ENCODE assay signal across 12 cellular contexts in the genomic region with DNA sequence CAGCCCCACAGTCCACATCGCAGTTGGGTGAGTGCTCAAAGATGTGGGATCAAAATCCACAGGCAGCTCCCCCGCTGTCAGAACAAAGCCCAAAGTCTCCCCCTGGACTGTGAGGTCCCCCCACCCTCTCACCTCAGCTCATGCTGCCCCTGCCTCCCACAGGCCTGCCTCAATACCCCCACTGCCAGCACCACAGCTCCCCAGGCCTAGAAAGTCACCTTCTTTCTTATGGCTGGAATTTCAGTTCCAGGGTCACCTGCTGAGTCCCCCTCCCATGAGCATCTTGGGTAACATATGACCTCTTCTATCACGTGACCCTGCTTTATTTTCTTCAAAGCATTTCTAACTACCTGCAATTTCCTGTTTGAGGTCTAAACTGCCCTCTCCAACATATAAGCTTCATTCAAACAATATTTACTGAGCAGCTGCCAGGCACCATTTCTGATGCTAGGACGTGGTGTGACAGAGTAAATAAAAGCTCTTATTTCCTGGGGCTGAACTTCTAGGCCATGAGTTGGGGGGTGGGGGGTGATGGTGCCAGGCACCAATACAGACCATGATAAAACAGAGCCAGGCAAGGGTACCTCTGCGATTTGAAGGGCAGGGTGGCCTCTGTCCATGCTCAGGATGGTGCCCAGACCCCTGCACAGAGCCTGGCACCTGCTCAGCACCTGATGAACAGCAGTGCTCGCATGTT. TPM values are rescaled to one million over a fixed set of nuclear protein-coding genes. Genes with fewer than 3 reads are reported as not detected.
DNase-seq lines count a peak whose midpoint lies in the region; ATAC-seq and TF ChIP-seq lines count a peak whose summit lies in the region.
"Had no signal": no experiment of that assay in that cellular context is flagged by ENCODE, and none has a peak within 500 bp of the region (broad histone marks: within the 10 kb centered on the region; RNA-seq: fewer than 3 reads in every experiment).

No MANE protein-coding gene starts in this region.

- no peak overlapping the region for H2BK5ac ChIP-seq in neuronal stem cell (ENCODE audit: low read length)

- H3K4ac ChIP-seq in neuronal stem cell (ENCODE audit: low read length) = no peak overlapping the region

- H2BK15ac ChIP-seq in neuronal stem cell (ENCODE audit: low read length) = no peak overlapping the region

- H2AFZ ChIP-seq in OCI-LY7 (ENCODE audit: low read length) = 0 out of 2 replicates have a peak overlapping the region, but pooled peaks have one; percentile 10
- no peak overlapping the region for H2AFZ ChIP-seq in neuronal stem cell (ENCODE audit: low read length)

- H4K20me1 ChIP-seq in OCI-LY7 (ENCODE audit: insufficient read depth, low read length) = no peaks in the 10 kb centered on the region

- no peak overlapping the region for H3K27ac ChIP-seq in OCI-LY7 (ENCODE audit: low read depth, low read length, poor library complexity, severe bottlenecking)
- no peak overlapping the region for H3K27ac ChIP-seq in neuronal stem cell (replicated peaks; ENCODE audit: low read length)
- H3K27ac ChIP-seq: testis had no signal

- no peak overlapping the region for H3K4me3 Mint-ChIP-seq in T-helper 1 cell treated with Interleukin-12 subunit alpha and Interleukin-12 subunit beta and Interleukin-4 antibody, amounts not matched to agents 30 μg/mL and 1 μg/mL, for 36 hours
- H3K4me3 Mint-ChIP-seq: dendritic cell treated with granulocyte-macrophage colony-stimulating factor and Interleukin-4, amounts not matched to agents 40 ng/mL and 50 ng/mL, for 4 days had no signal

- no peaks in the 10 kb centered on the region for H3K9me3 Mint-ChIP-seq in T-helper 1 cell treated with Interleukin-12 subunit alpha and Interleukin-12 subunit beta and Interleukin-4 antibody, amounts not matched to agents 30 μg/mL and 1 μg/mL, for 36 hours
- H3K9me3 Mint-ChIP-seq: dendritic cell treated with granulocyte-macrophage colony-stimulating factor and Interleukin-4, amounts not matched to agents 40 ng/mL and 50 ng/mL, for 4 days had no signal

- ATAC-seq in HG02623 (IDR thresholded peaks at IDR 0.05; ENCODE audit: unreplicated experiment) = no peak
- no peak for ATAC-seq in HG03521 (IDR thresholded peaks at IDR 0.05; ENCODE audit: unreplicated experiment)
- ATAC-seq: sciatic nerve had no signal

- peaks cover 2% of the 10 kb centered on the region for H3K79me1 ChIP-seq in neuronal stem cell (ENCODE audit: low read depth, low read length)

- H3K4me1 ChIP-seq in OCI-LY7 (ENCODE audit: insufficient read depth, low read length, poor library complexity, severe bottlenecking) (peaks cover 9% of the 10 kb centered on the region), neuronal stem cell (ENCODE audit: control insufficient read depth in 2 of 2, insufficient read depth in 1 of 2, low read depth in 1 of 2, low read length in 2 of 2) (peaks cover 0 to 5% of the 10 kb centered on the region in 2 donors)
- H3K4me1 ChIP-seq: testis had no signal

- H3K36me3 ChIP-seq in OCI-LY7 (ENCODE audit: insufficient read depth, low read length) = peaks cover 11% of the 10 kb centered on the region; the same call in 1 of the 2 replicates
- peaks cover 37 to 75% of the 10 kb centered on the region in 2 donors for H3K36me3 ChIP-seq in neuronal stem cell (replicated peaks in 1 of 2; ENCODE audit: control insufficient read depth in 2 of 2, insufficient read depth in 2 of 2, low read length in 2 of 2)

- no peak for DNase-seq in T-helper 1 cell
- peak in 2 of 3 experiments; percentile 48 to 82 for DNase-seq in NCI-H1417 (lab: John Stamatoyannopoulos, UW)
- peak; percentile 37 for DNase-seq in OCI-LY7 (ENCODE audit: low spot score)
- no peak for DNase-seq in neuronal stem cell (ENCODE audit: low spot score)
- DNase-seq in stimulated activated CD4-positive, alpha-beta T cell treated with anti-CD3 and anti-CD28 coated beads, Interleukin-1b, Interleukin-23, amount 100 ng/mL, for 48 hours = no peak
- DNase-seq: testis had no signal

- no peaks in the 10 kb centered on the region for H3K27me3 Mint-ChIP-seq in T-helper 1 cell treated with Interleukin-12 subunit alpha and Interleukin-12 subunit beta and Interleukin-4 antibody, amounts not matched to agents 30 μg/mL and 1 μg/mL, for 36 hours (ENCODE audit: low read depth)
- H3K27me3 Mint-ChIP-seq: dendritic cell treated with granulocyte-macrophage colony-stimulating factor and Interleukin-4, amounts not matched to agents 40 ng/mL and 50 ng/mL, for 4 days had no signal

- no peak overlapping the region for H2BK12ac ChIP-seq in neuronal stem cell (ENCODE audit: low read length)

- H3K9ac ChIP-seq in neuronal stem cell (ENCODE audit: low read depth, low read length, poor library complexity) = peak overlapping the region; percentile 44

- peaks cover 9% of the 10 kb centered on the region for H3K4me1 Mint-ChIP-seq in T-helper 1 cell treated with Interleukin-12 subunit alpha and Interleukin-12 subunit beta and Interleukin-4 antibody, amounts not matched to agents 30 μg/mL and 1 μg/mL, for 36 hours (ENCODE audit: low read depth)

- H2AK5ac ChIP-seq in neuronal stem cell (ENCODE audit: low read depth, low read length) = no peak overlapping the region

- H3K27ac Mint-ChIP-seq in T-helper 1 cell treated with Interleukin-12 subunit alpha and Interleukin-12 subunit beta and Interleukin-4 antibody, amounts not matched to agents 30 μg/mL and 1 μg/mL, for 36 hours = peak overlapping the region; percentile 58
- H3K27ac Mint-ChIP-seq: dendritic cell treated with granulocyte-macrophage colony-stimulating factor and Interleukin-4, amounts not matched to agents 40 ng/mL and 50 ng/mL, for 4 days had no signal

- H3K79me2 ChIP-seq in OCI-LY7 (ENCODE audit: insufficient read depth, low read depth, low read length) = no peaks in the 10 kb centered on the region

- no peak overlapping the region for H3K23ac ChIP-seq in neuronal stem cell (ENCODE audit: low read depth, low read length, poor library complexity)

- CTCF ChIA-PET in OCI-LY7 (lab: Charles Lee; ENCODE audit: unreplicated experiment) = no interaction called here

- H4K8ac ChIP-seq in neuronal stem cell (ENCODE audit: low read depth, low read length) = no peak overlapping the region

- H3K4me2 ChIP-seq in OCI-LY7 (ENCODE audit: low read length) (no peak overlapping the region), neuronal stem cell (ENCODE audit: insufficient read depth, low read length, poor library complexity, severe bottlenecking) (no peak overlapping the region)

- H3K9me2 ChIP-seq in OCI-LY7 (ENCODE audit: insufficient read depth, low read length) = no peaks in the 10 kb centered on the region

- intact Hi-C loops in OCI-LY7 (cut with micrococcal nuclease; ENCODE audit: unreplicated experiment) = no loop called here

- no peak overlapping the region for H3K14ac ChIP-seq in neuronal stem cell (ENCODE audit: low read length)

- no TSS peak for BruUV-seq in OCI-LY7 (replicated peaks; lab: Mats Ljungman, UMichigan)

- POLR2A ChIA-PET in OCI-LY7 (lab: Charles Lee) = interaction anchor here (0.5 to 0.9 kb wide), 6 partner anchors 8 to 561 kb away, joined by 3 to 6 read pairs (median 4); no protein-coding TSS in a partner anchor

- H3K4me3 ChIP-seq in OCI-LY7 (ENCODE audit: low read depth, low read length, poor library complexity, severe bottlenecking) (no peak overlapping the region), neuronal stem cell (ENCODE audit: low read length in 2 of 2) (no peak overlapping the region)
- H3K4me3 ChIP-seq: testis had no signal

- peaks cover under 1% of the 10 kb centered on the region; the same call in 1 of the 2 replicates for H3K9me3 ChIP-seq in OCI-LY7 (ENCODE audit: low read length)
- H3K9me3 ChIP-seq in neuronal stem cell (replicated peaks in 1 of 2; ENCODE audit: control insufficient read depth in 2 of 2, insufficient read depth in 1 of 2, low read depth in 1 of 2, low read length in 2 of 2) = no peaks in the 10 kb centered on the region
- H3K9me3 ChIP-seq: testis had no signal

- TF ChIP-seq CTCF in OCI-LY7 (conservative IDR thresholded peaks at IDR 0.05; ENCODE audit: low read length) = no peak

- H3K18ac ChIP-seq in neuronal stem cell (ENCODE audit: low read length) = no peak overlapping the region

- no peak overlapping the region for H2BK120ac ChIP-seq in neuronal stem cell (ENCODE audit: low read depth, low read length)

- no CpG with 5 or more reads among the region's 6 CpGs for WGBS in neuronal stem cell (ENCODE audit: extremely low coverage in 2 of 2, insufficient read length in 2 of 2, insufficient replicate concordance in 1 of 2), 2 donors

- H3K27me3 ChIP-seq in neuronal stem cell (ENCODE audit: control insufficient read depth in 3 of 3, insufficient read depth in 3 of 3, low read depth in 1 of 3, low read length in 3 of 3) = no peaks in the 10 kb centered on the region
- H3K27me3 ChIP-seq: testis had no signal

- no peak overlapping the region for H4K91ac ChIP-seq in neuronal stem cell (ENCODE audit: low read depth, low read length, poor library complexity)

- H3K36me3 Mint-ChIP-seq in T-helper 1 cell treated with Interleukin-12 subunit alpha and Interleukin-12 subunit beta and Interleukin-4 antibody, amounts not matched to agents 30 μg/mL and 1 μg/mL, for 36 hours (ENCODE audit: low read depth) = peaks cover 13% of the 10 kb centered on the region

RNA-seq across cellular contexts. Expression of gene TMEM89, which starts 2.4 kb away (rescaled TPM):
- not detected in 2 replicates for total RNA-seq in OCI-LY7 (2014; rRNA removed; shearing (Covaris generic))
- total RNA-seq in OCI-LY7 (2022) = 1.6 TPM in 1 of 2 replicates, not detected in the other
- polyA plus RNA-seq in neuronal stem cell (2013, experiment 1 of 2) = 0.15 TPM
- polyA plus RNA-seq in neuronal stem cell (2013, experiment 2 of 2) = not detected
- total RNA-seq: LHCN-M2, sciatic nerve had no signal

RNA-seq across cellular contexts. Expression of gene SLC26A6, which starts 11.3 kb away (rescaled TPM):
- 28.4 and 42.1 TPM in 2 replicates for total RNA-seq in OCI-LY7 (2014; rRNA removed; shearing (Covaris generic))
- total RNA-seq in OCI-LY7 (2022) = 37.2 and 47.3 TPM in 2 replicates
- polyA plus RNA-seq in neuronal stem cell (2013, experiment 1 of 2) = 30.0 TPM
- polyA plus RNA-seq in neuronal stem cell (2013, experiment 2 of 2) = 29.9 TPM

RNA-seq across cellular contexts. Expression of gene UQCRC1, which starts 14.6 kb away (rescaled TPM):
- total RNA-seq in OCI-LY7 (2014; rRNA removed; shearing (Covaris generic)) = 125 and 168 TPM in 2 replicates
- 159 and 194 TPM in 2 replicates for total RNA-seq in OCI-LY7 (2022)
- polyA plus RNA-seq in neuronal stem cell (2013, experiment 1 of 2) = 137 TPM
- 134 TPM for polyA plus RNA-seq in neuronal stem cell (2013, experiment 2 of 2)

RNA-seq across cellular contexts. Expression of gene COL7A1, which starts 28.9 kb away (rescaled TPM):
- 4.1 and 7.9 TPM in 2 replicates for total RNA-seq in OCI-LY7 (2014; rRNA removed; shearing (Covaris generic))
- 7.0 and 10.8 TPM in 2 replicates for total RNA-seq in OCI-LY7 (2022)
- polyA plus RNA-seq in neuronal stem cell (2013, experiment 1 of 2) = 8.2 TPM
- polyA plus RNA-seq in neuronal stem cell (2013, experiment 2 of 2) = 7.8 TPM

RNA-seq across cellular contexts. Expression of gene CELSR3, which starts 38.7 kb away (rescaled TPM):
- total RNA-seq in OCI-LY7 (2014; rRNA removed; shearing (Covaris generic)) = 2.3 and 3.0 TPM in 2 replicates
- total RNA-seq in OCI-LY7 (2022) = 8.4 and 9.1 TPM in 2 replicates
- polyA plus RNA-seq in neuronal stem cell (2013, experiment 1 of 2) = 8.4 TPM
- 8.5 TPM for polyA plus RNA-seq in neuronal stem cell (2013, experiment 2 of 2)

Comparison
In these comparisons a context has a peak if more than half of its experiments do, and no peak if none do; other contexts are left out.
1. DNase-seq: peak in NCI-H1417 (2 of 3) and OCI-LY7 (single experiment); none in T-helper 1 cell (0 of 5), neuronal stem cell (single experiment) and stimulated activated CD4-positive, alpha-beta T cell treated with anti-CD3 and anti-CD28 coated beads, Interleukin-1b, Interleukin-23, amount 100 ng/mL, for 48 hours (single experiment).